In the genomic region with DNA sequence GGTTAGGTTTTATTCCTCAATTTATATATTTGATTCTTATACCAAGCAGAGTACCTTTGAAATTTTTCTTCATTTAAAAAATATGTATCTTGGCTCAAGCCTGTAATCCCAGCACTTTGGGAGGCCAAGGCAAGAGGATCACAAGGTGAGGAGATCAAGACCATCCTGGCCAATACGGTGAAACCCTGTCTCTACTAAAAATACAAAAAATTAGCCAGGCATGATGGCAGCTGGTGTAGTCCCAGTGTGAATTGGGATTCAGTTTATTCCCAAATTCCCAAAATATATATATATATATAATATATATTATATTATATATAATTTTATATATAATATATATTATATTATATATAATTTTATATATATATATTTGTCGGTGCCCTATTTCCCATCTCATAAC, we compare ENCODE assay signal across 7 cellular contexts. TPM values are rescaled to one million over a fixed set of nuclear protein-coding genes. Genes with fewer than 3 reads are reported as not detected.
DNase-seq lines count a peak whose midpoint lies in the region; FAIRE-seq lines count a peak whose summit lies in the region.
"Not testable (repeated sequence)": the region's sequence is repeated elsewhere in the genome, so short reads cannot be mapped to it uniquely, and the experiment has no call there.

No MANE protein-coding gene starts in this region.

- H3K36me3 Mint-ChIP-seq in activated CD4-positive, alpha-beta T cell treated with anti-CD3 and anti-CD28 coated beads, Interleukin-2, amount 10 ng/mL, durations not matched to agents 7 days and 5 days (ENCODE audit: low read depth): not testable (repeated sequence)

- not testable (repeated sequence) for H3K36me3 ChIP-seq in small intestine (ENCODE audit: control insufficient read depth in 2 of 2, insufficient read depth in 2 of 2, low read length in 2 of 2)

- H3K4me1 ChIP-seq in small intestine (ENCODE audit: control insufficient read depth in 2 of 2, insufficient read depth in 1 of 2, low read depth in 1 of 2, low read length in 1 of 2): not testable (repeated sequence)

- not testable (repeated sequence) for H3K4me3 Mint-ChIP-seq in activated CD4-positive, alpha-beta T cell treated with anti-CD3 and anti-CD28 coated beads, Interleukin-2, amount 10 ng/mL, durations not matched to agents 7 days and 5 days

- POLR2A ChIA-PET in activated CD4-positive, alpha-beta T cell treated with anti-CD3 and anti-CD28 coated beads, Interleukin-2, amount 10 ng/mL, durations not matched to agents 7 days and 5 days (lab: Charles Lee): not testable (repeated sequence)

- CTCF ChIA-PET in activated CD4-positive, alpha-beta T cell treated with anti-CD3 and anti-CD28 coated beads, Interleukin-2, amount 10 ng/mL, durations not matched to agents 7 days and 5 days (lab: Charles Lee): not testable (repeated sequence)

- not testable (repeated sequence) for H3K27ac Mint-ChIP-seq in activated CD4-positive, alpha-beta T cell treated with anti-CD3 and anti-CD28 coated beads, Interleukin-2, amount 10 ng/mL, durations not matched to agents 7 days and 5 days

- H3K9me3 ChIP-seq in small intestine (ENCODE audit: control insufficient read depth, low read depth): not testable (repeated sequence)

- DNase-seq in HCEC 1CT: peak; percentile 1
- peak; percentile 33 for DNase-seq in activated CD4-positive, alpha-beta T cell treated with anti-CD3 and anti-CD28 coated beads, Interleukin-2, amount 10 ng/mL, durations not matched to agents 7 days and 5 days
- DNase-seq in frontal cortex (ENCODE audit: low spot score in 2 of 2); small intestine; urothelium cell line (ENCODE audit: low spot score): not testable (repeated sequence)

- H3K27ac ChIP-seq in small intestine (ENCODE audit: low read depth in 1 of 2, low read length in 1 of 2): not testable (repeated sequence)

- H3K4me1 Mint-ChIP-seq in activated CD4-positive, alpha-beta T cell treated with anti-CD3 and anti-CD28 coated beads, Interleukin-2, amount 10 ng/mL, durations not matched to agents 7 days and 5 days: not testable (repeated sequence)

- H3K27me3 ChIP-seq in small intestine (ENCODE audit: control insufficient read depth in 2 of 2, insufficient read depth in 2 of 2, low read length in 2 of 2): not testable (repeated sequence)

- not testable (repeated sequence) for H3K27me3 Mint-ChIP-seq in activated CD4-positive, alpha-beta T cell treated with anti-CD3 and anti-CD28 coated beads, Interleukin-2, amount 10 ng/mL, durations not matched to agents 7 days and 5 days

- WGBS in small intestine, 3 donors: 88 to 92% (median 91%) methylated on average over 2 of the region's 2 CpGs

- not testable (repeated sequence) for H3K4me3 ChIP-seq in small intestine (ENCODE audit: low read depth in 1 of 2, low read length in 2 of 2)

- FAIRE-seq in A204.1 (lab: Jason Lieb, UNC): peak; percentile 89
- peak; percentile 71 for FAIRE-seq in colon (lab: Jason Lieb, UNC)
- peak; percentile 94 for FAIRE-seq in frontal cortex (lab: Jason Lieb, UNC)
- FAIRE-seq in small intestine (lab: Jason Lieb, UNC): peak; percentile 98
- peak; percentile 93 for FAIRE-seq in urothelium cell line (lab: Jason Lieb, UNC)

- H3K9me3 Mint-ChIP-seq in activated CD4-positive, alpha-beta T cell treated with anti-CD3 and anti-CD28 coated beads, Interleukin-2, amount 10 ng/mL, durations not matched to agents 7 days and 5 days: not testable (repeated sequence)

RNA-seq across cellular contexts. Expression of a gene that starts 18.4 kb away (rescaled TPM):
- total RNA-seq in activated CD4-positive, alpha-beta T cell treated with anti-CD3 and anti-CD28 coated beads, Interleukin-2, amount 10 ng/mL, durations not matched to agents 7 days and 5 days: 10 to 100 TPM; 60.4 to 63.1 TPM
- total RNA-seq in frontal cortex: 26.5 TPM
- polyA plus RNA-seq in small intestine: 10 to 100 TPM; 47.2 to 80.1 (median 58.1) TPM

RNA-seq across cellular contexts. Expression of a gene that starts 55.7 kb away (rescaled TPM):
- total RNA-seq in activated CD4-positive, alpha-beta T cell treated with anti-CD3 and anti-CD28 coated beads, Interleukin-2, amount 10 ng/mL, durations not matched to agents 7 days and 5 days: 10 to 100 TPM in 1 of 2 experiments, 1 to 10 TPM in 1; 8.6 to 11.1 TPM
- 39.9 TPM for total RNA-seq in frontal cortex
- 1 to 10 TPM; 2.5 to 5.4 (median 3.0) TPM for polyA plus RNA-seq in small intestine
